Comparison of ENCODE assay signal across 23 cellular contexts in the genomic region with DNA sequence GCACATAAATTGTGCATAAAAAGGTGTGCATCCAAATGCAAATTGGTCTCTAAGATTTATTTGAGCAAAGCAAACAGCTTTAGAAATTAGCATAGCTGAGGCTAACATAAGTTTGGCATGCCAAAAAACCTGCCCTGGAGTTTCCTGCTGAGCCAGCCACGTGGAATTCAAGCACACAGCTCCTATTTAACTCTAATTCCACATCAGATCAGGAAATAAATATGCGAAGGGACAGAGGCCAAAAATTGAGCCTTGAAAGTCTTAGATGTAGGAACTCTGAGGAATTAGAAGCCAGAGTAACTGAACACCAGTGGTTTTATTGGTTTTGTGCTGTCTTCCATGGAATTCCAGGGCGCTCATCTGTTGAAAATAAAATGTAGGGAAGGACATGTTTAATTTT. TPM values are rescaled to one million over a fixed set of nuclear protein-coding genes. Genes with fewer than 3 reads are reported as not detected.
DNase-seq lines count a peak whose midpoint lies in the region; ATAC-seq and TF ChIP-seq lines count a peak whose summit lies in the region.
"Had no signal": no experiment of that assay in that cellular context is flagged by ENCODE, and none has a peak within 500 bp of the region (broad histone marks: within the 10 kb centered on the region; RNA-seq: fewer than 3 reads in every experiment).

No MANE protein-coding gene starts in this region.

- peak overlapping the region; percentile 51 for H3K27ac Mint-ChIP-seq in mesothelial cell of epicardium
- H3K27ac Mint-ChIP-seq: activated naive CD8-positive, alpha-beta T cell treated with anti-CD3 and anti-CD28 coated beads, Interleukin-2, amount 50 U/mL, for 24 hours; activated T-helper 1 cell treated with anti-CD3 and anti-CD28 coated beads, Interleukin-12 subunit alpha, Interleukin-12 subunit beta, Interleukin-2, Interleukin-4 antibody, amounts not matched to agents 30 ng/mL and 10 ng/mL and 1 ng/mL, durations not matched to agents 14 hours and 24 hours and 36 hours; CD4-positive, alpha-beta memory T cell; immature natural killer cell; natural killer cell treated with Interleukin-12 subunit alpha and Interleukin-12 subunit beta and Interleukin-15 and Interleukin-18, amount 100 ng/mL, for 72 hours; stimulated activated naive CD8-positive, alpha-beta T cell treated with anti-CD3 and anti-CD28 coated beads, Interleukin-15, amount 100 ng/mL, for 72 hours; T-helper 1 cell treated with Interleukin-12 subunit alpha and Interleukin-12 subunit beta and Interleukin-4 antibody, amounts not matched to agents 30 μg/mL and 1 μg/mL, for 36 hours had no signal

- DNase-seq in AG08396 (ENCODE audit: low spot score) (peak; percentile 15), NCI-H526 (lab: John Stamatoyannopoulos, UW) (peak; percentile 5 to 50), choroid plexus epithelial cell (ENCODE audit: low read depth) (peak; percentile 34), mesothelial cell of epicardium (ENCODE audit: low spot score in 2 of 2, unreplicated experiment in 2 of 2) (no peak), GDM1 (lab: John Stamatoyannopoulos, UW) (no peak)
- DNase-seq in activated CD4-positive, alpha-beta T cell treated with anti-CD3 and anti-CD28 coated beads, Interleukin-2, amount 50 U/mL, for 48 hours, result no peak
- DNase-seq: ACHN; activated CD4-positive, CD25-positive, alpha-beta regulatory T cell; activated CD8-positive, alpha-beta memory T cell treated with anti-CD3 and anti-CD28 coated beads for 24 hours; activated naive CD8-positive, alpha-beta T cell treated with anti-CD3 and anti-CD28 coated beads, Interleukin-2, amount 50 U/mL, for 24 hours; CD4-positive, alpha-beta memory T cell; immature natural killer cell; MG63; NCI-H1694; Right ventricle myocardium superior; stimulated activated CD4-positive, alpha-beta T cell treated with anti-CD3 and anti-CD28 coated beads, Interleukin-15, amount 100 ng/mL, for 24 hours; stimulated activated naive CD8-positive, alpha-beta T cell treated with anti-CD3 and anti-CD28 coated beads, Interleukin-15, amount 100 ng/mL, for 72 hours had no signal

- ATAC-seq in GM18870 (IDR thresholded peaks at IDR 0.05; ENCODE audit: unreplicated experiment), result no peak
- no peak for ATAC-seq in HG03025 (IDR thresholded peaks at IDR 0.05; ENCODE audit: low FRiP score, unreplicated experiment)
- ATAC-seq: activated naive CD8-positive, alpha-beta T cell treated with anti-CD3 and anti-CD28 coated beads, Interleukin-2, amount 50 U/mL, for 24 hours; gastroesophageal sphincter; natural killer cell treated with Interleukin-12 subunit alpha and Interleukin-12 subunit beta and Interleukin-15 and Interleukin-18, amount 100 ng/mL, for 72 hours; stimulated activated naive CD8-positive, alpha-beta T cell treated with anti-CD3 and anti-CD28 coated beads, Interleukin-15, amount 100 ng/mL, for 72 hours had no signal

- no peak overlapping the region for H3K4me3 ChIP-seq in choroid plexus epithelial cell (ENCODE audit: low read depth, low read length)
- H3K4me3 ChIP-seq: gastroesophageal sphincter, MG63 had no signal

- H3K4me1 Mint-ChIP-seq in mesothelial cell of epicardium, result peaks cover 14% of the 10 kb centered on the region
- H3K4me1 Mint-ChIP-seq: activated naive CD8-positive, alpha-beta T cell treated with anti-CD3 and anti-CD28 coated beads, Interleukin-2, amount 50 U/mL, for 24 hours; CD4-positive, alpha-beta memory T cell; immature natural killer cell; stimulated activated naive CD8-positive, alpha-beta T cell treated with anti-CD3 and anti-CD28 coated beads, Interleukin-15, amount 100 ng/mL, for 72 hours had no signal

- H3K36me3 Mint-ChIP-seq in mesothelial cell of epicardium, result peaks cover 9% of the 10 kb centered on the region
- H3K36me3 Mint-ChIP-seq: CD4-positive, alpha-beta memory T cell; immature natural killer cell; natural killer cell treated with Interleukin-12 subunit alpha and Interleukin-12 subunit beta and Interleukin-15 and Interleukin-18, amount 100 ng/mL, for 72 hours had no signal

- H3K9me3 Mint-ChIP-seq in mesothelial cell of epicardium, result peaks cover 7% of the 10 kb centered on the region
- H3K9me3 Mint-ChIP-seq: activated naive CD8-positive, alpha-beta T cell treated with anti-CD3 and anti-CD28 coated beads, Interleukin-2, amount 50 U/mL, for 24 hours; activated T-helper 1 cell treated with anti-CD3 and anti-CD28 coated beads, Interleukin-12 subunit alpha, Interleukin-12 subunit beta, Interleukin-2, Interleukin-4 antibody, amounts not matched to agents 30 ng/mL and 10 ng/mL and 1 ng/mL, durations not matched to agents 14 hours and 24 hours and 36 hours; natural killer cell treated with Interleukin-12 subunit alpha and Interleukin-12 subunit beta and Interleukin-15 and Interleukin-18, amount 100 ng/mL, for 72 hours; stimulated activated naive CD8-positive, alpha-beta T cell treated with anti-CD3 and anti-CD28 coated beads, Interleukin-15, amount 100 ng/mL, for 72 hours; T-helper 1 cell treated with Interleukin-12 subunit alpha and Interleukin-12 subunit beta and Interleukin-4 antibody, amounts not matched to agents 30 μg/mL and 1 μg/mL, for 36 hours had no signal

- H3K27me3 Mint-ChIP-seq in mesothelial cell of epicardium (ENCODE audit: low read depth), result no peaks in the 10 kb centered on the region
- H3K27me3 Mint-ChIP-seq: activated naive CD8-positive, alpha-beta T cell treated with anti-CD3 and anti-CD28 coated beads, Interleukin-2, amount 50 U/mL, for 24 hours had no signal

- no peak for TF ChIP-seq CTCF in choroid plexus epithelial cell (conservative IDR thresholded peaks at IDR 0.05; ENCODE audit: low read depth, low read length)
- TF ChIP-seq CTCF in mesothelial cell of epicardium (IDR thresholded peaks at IDR 0.05; ENCODE audit: unreplicated experiment), result no peak

- H3K4me3 Mint-ChIP-seq in mesothelial cell of epicardium, result no peak overlapping the region
- H3K4me3 Mint-ChIP-seq: activated naive CD8-positive, alpha-beta T cell treated with anti-CD3 and anti-CD28 coated beads, Interleukin-2, amount 50 U/mL, for 24 hours; activated T-helper 1 cell treated with anti-CD3 and anti-CD28 coated beads, Interleukin-12 subunit alpha, Interleukin-12 subunit beta, Interleukin-2, Interleukin-4 antibody, amounts not matched to agents 30 ng/mL and 10 ng/mL and 1 ng/mL, durations not matched to agents 14 hours and 24 hours and 36 hours; CD4-positive, alpha-beta memory T cell; immature natural killer cell; natural killer cell treated with Interleukin-12 subunit alpha and Interleukin-12 subunit beta and Interleukin-15 and Interleukin-18, amount 100 ng/mL, for 72 hours; stimulated activated naive CD8-positive, alpha-beta T cell treated with anti-CD3 and anti-CD28 coated beads, Interleukin-15, amount 100 ng/mL, for 72 hours; T-helper 1 cell treated with Interleukin-12 subunit alpha and Interleukin-12 subunit beta and Interleukin-4 antibody, amounts not matched to agents 30 μg/mL and 1 μg/mL, for 36 hours had no signal

RNA-seq across cellular contexts. Expression of gene SOBP, which starts 19.6 kb away (rescaled TPM):
- 7.6 to 8.8 TPM (median 7.6 TPM) in 3 replicates for total RNA-seq in mesothelial cell of epicardium
- total RNA-seq: CD4-positive, alpha-beta memory T cell had no signal

RNA-seq across cellular contexts. Expression of gene PDSS2, which starts 50.1 kb away (rescaled TPM):
- 10.7 to 13.2 TPM (median 13.0 TPM) in 3 replicates for total RNA-seq in mesothelial cell of epicardium

Comparison
In these comparisons a context has a peak if more than half of its experiments do, and no peak if none do; other contexts are left out.
1. DNase-seq: peak in AG08396 (single experiment), NCI-H526 (2 of 2) and choroid plexus epithelial cell (single experiment); none in mesothelial cell of epicardium (0 of 2), GDM1 (single experiment) and activated CD4-positive, alpha-beta T cell treated with anti-CD3 and anti-CD28 coated beads, Interleukin-2, amount 50 U/mL, for 48 hours (0 of 2).